ENCODE assay signal across 1 cellular context in the genomic region with DNA sequence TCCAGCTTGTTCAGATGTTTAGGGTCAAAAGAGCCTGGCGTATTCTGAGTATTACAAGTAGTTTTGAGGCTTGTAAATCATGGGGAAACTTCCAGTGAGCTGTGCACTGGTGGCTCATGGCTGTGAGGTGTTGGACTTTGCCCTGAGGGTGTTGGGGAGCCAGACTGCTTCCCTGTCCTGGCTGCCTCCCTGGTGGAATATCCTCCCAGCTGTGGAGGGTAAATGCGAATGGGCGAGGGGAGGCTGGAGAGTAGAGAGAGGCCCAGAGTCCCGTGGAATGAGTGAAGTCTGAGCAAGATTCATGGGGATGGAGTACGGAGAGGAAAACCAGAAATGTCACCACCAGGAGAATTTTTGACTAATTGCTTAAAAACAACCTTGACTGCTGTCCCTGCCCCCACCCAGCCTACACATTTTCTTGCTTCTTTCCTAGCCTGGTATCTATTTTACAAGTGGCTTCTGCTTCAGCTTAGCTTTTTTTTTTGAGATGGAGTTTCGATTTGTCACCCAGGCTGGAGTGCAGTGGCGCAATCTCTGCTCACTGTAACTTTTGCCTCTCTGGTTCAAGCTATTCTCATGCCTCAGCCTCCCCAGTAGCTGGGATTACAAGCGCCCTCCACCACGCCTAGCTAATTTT.
TF ChIP-seq lines count a peak whose summit lies in the region.

No MANE protein-coding gene starts in this region.

TF ChIP-seq in GM23338, 12 proteins besides CTCF, POLR2A, EP300 and RAD21 (continued from another document):
- TF ChIP-seq REST (IDR thresholded peaks at IDR 0.05; ENCODE audit: unreplicated experiment) (no peak), NANOG (IDR thresholded peaks at IDR 0.05; ENCODE audit: borderline replicate concordance) (no peak), ZNF331 (CRISPR knock-in tag; IDR thresholded peaks at IDR 0.05; ENCODE audit: low read depth) (no peak), CREB1 (CRISPR knock-in tag; IDR thresholded peaks at IDR 0.05; ENCODE audit: low read depth) (no peak), EZH2 (IDR thresholded peaks at IDR 0.05; ENCODE audit: low read depth, unreplicated experiment) (no peak), ZNF114 (CRISPR knock-in tag; IDR thresholded peaks at IDR 0.05) (no peak), POLR2AphosphoS5 (IDR thresholded peaks at IDR 0.05; ENCODE audit: low read depth) (no peak), STAT1 (IDR thresholded peaks at IDR 0.05; ENCODE audit: unreplicated experiment) (no peak), EZH2phosphoT487 (IDR thresholded peaks at IDR 0.05; ENCODE audit: unreplicated experiment) (no peak), ZNF462 (CRISPR knock-in tag; IDR thresholded peaks at IDR 0.05) (no peak), JUNB (IDR thresholded peaks at IDR 0.05; ENCODE audit: unreplicated experiment) (no peak)
